ENCODE assay signal across 1 cellular context in genomic region chr17:39205112-39205526, GRCh38.
TF ChIP-seq lines count a peak whose summit lies in the region.

No MANE protein-coding gene starts in this region.

TF ChIP-seq in WTC11, 78 proteins besides CTCF, POLR2A, EP300 and RAD21 (continued from another document):
- TF ChIP-seq AFF4 (CRISPR knock-in tag; IDR thresholded peaks at IDR 0.05; ENCODE audit: borderline replicate concordance) (no peak), CREB1 (CRISPR knock-in tag; IDR thresholded peaks at IDR 0.05) (no peak), KAT7 (CRISPR knock-in tag; IDR thresholded peaks at IDR 0.05; ENCODE audit: borderline replicate concordance) (no peak), ESRRA (CRISPR knock-in tag; IDR thresholded peaks at IDR 0.05; ENCODE audit: borderline replicate concordance) (no peak), SOX15 (CRISPR knock-in tag; IDR thresholded peaks at IDR 0.05) (no peak), ZNF121 (CRISPR knock-in tag; IDR thresholded peaks at IDR 0.05) (no peak), JAZF1 (CRISPR knock-in tag; IDR thresholded peaks at IDR 0.05) (no peak), USF2 (CRISPR knock-in tag; IDR thresholded peaks at IDR 0.05) (no peak), MXD4 (CRISPR knock-in tag; IDR thresholded peaks at IDR 0.05; ENCODE audit: borderline replicate concordance) (no peak), PRDM15 (CRISPR knock-in tag; IDR thresholded peaks at IDR 0.05) (no peak), ZBTB43 (CRISPR knock-in tag; IDR thresholded peaks at IDR 0.05) (no peak), TEAD1 (CRISPR knock-in tag; IDR thresholded peaks at IDR 0.05) (no peak), RELA (CRISPR knock-in tag; IDR thresholded peaks at IDR 0.05; ENCODE audit: borderline replicate concordance) (no peak), TCF7 (CRISPR knock-in tag; IDR thresholded peaks at IDR 0.05; ENCODE audit: low read depth) (no peak), PREB (CRISPR knock-in tag; IDR thresholded peaks at IDR 0.05; ENCODE audit: borderline replicate concordance) (no peak), ZNF671 (CRISPR knock-in tag; IDR thresholded peaks at IDR 0.05) (peak; percentile 79; the same call in 1 of the 2 replicates), TP53 (CRISPR knock-in tag; IDR thresholded peaks at IDR 0.05) (no peak), ZNF263 (CRISPR knock-in tag; IDR thresholded peaks at IDR 0.05; ENCODE audit: low read depth) (no peak), IRF1 (CRISPR knock-in tag; IDR thresholded peaks at IDR 0.05) (no peak), ATF1 (CRISPR knock-in tag; IDR thresholded peaks at IDR 0.05) (no peak), ERG (CRISPR knock-in tag; IDR thresholded peaks at IDR 0.05) (peak; percentile 85; the same call in 1 of the 2 replicates)
